14 cellular contexts compared by ENCODE assay signal in the genomic region with DNA sequence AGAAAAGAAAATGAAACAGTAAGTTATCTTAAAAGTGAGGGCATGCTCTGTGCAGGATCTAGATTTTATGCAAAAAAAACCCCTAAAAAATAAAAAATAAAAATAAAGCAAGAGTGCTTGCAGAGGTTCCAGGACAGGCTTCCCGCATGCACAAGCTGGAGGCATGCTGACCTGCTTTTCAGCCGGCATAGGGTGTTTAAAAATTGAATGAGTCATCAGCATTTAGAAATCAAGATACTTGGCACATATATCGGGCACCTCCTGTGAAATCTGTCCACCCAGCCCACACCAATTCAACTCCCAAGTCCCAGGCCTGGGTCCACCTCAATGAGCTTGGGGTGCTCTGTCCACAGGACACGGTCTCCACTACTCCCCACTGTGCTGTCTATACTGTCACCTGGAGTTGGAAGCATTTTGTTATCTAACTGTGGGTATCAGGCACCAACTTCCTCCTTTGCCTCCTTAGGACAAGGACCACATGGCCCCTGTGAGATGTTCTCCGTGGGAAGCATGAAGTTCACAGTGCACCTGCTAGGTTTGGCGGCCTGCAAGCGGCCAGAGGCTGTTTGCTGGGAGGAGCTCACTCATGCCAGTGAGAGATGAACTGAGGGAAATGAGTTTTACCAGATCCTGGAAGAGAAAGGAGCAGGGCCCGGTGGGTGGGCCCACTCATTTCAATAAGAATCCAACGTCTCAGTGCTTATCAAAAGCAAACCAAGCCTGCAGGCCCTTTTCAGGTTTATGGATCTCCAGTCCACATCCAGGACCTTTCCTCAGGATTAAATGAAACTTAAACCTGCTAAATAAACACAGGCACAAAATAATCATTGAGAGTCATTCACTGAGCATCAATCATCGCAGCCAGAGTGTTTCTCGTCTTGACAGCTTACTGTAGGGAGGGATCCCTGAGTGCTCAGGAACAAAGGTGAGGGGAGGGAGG.
DNase-seq lines count a peak whose midpoint lies in the region; ATAC-seq and TF ChIP-seq lines count a peak whose summit lies in the region.
"Had no signal": no experiment of that assay in that cellular context is flagged by ENCODE, and none has a peak within 500 bp of the region (broad histone marks: within the 10 kb centered on the region; RNA-seq: fewer than 3 reads in every experiment).

No MANE protein-coding gene starts in this region.

- no peaks in the 10 kb centered on the region for H3K9me3 ChIP-seq in gastrocnemius medialis

- H3K4me3 Mint-ChIP-seq in mesothelial cell of epicardium (no peak overlapping the region), chondrocyte (ENCODE audit: unreplicated experiment) (no peak overlapping the region)
- H3K4me3 Mint-ChIP-seq: brain had no signal

- TF ChIP-seq CTCF in RWPE1 (conservative IDR thresholded peaks at IDR 0.05; ENCODE audit: low read depth) (no peak), mesothelial cell of epicardium (IDR thresholded peaks at IDR 0.05; ENCODE audit: unreplicated experiment) (no peak), gastrocnemius medialis (IDR thresholded peaks at IDR 0.05 in 4 of 5, conservative IDR thresholded peaks at IDR 0.05 in 1 of 5) (no peak), brain microvascular endothelial cell (IDR thresholded peaks at IDR 0.05; ENCODE audit: low read depth, low read length, missing control alignments) (no peak), chondrocyte (IDR thresholded peaks at IDR 0.05) (no peak)

- DNase-seq in H4 (ENCODE audit: low spot score) (peak; percentile 32), NCI-H2029 treated with DMSO at 0.1 percent for 48 hours (lab: John Stamatoyannopoulos, UW) (peak; percentile 83), RWPE1 (ENCODE audit: low spot score) (peak; percentile 73), mesothelial cell of epicardium (ENCODE audit: low spot score in 2 of 2, unreplicated experiment in 2 of 2) (no peak), gastrocnemius medialis (no peak), brain microvascular endothelial cell (no peak), chondrocyte (ENCODE audit: low spot score) (no peak)
- DNase-seq: activated CD4-positive, alpha-beta T cell treated with anti-CD3 and anti-CD28 coated beads, Interleukin-2, amount 50 U/mL, for 1 hour; C1 segment of cervical spinal cord; NCI-H82; T-helper 1 cell had no signal

- H3K36me3 ChIP-seq in gastrocnemius medialis (no peaks in the 10 kb centered on the region), brain microvascular endothelial cell (replicated peaks) (no peaks in the 10 kb centered on the region)

- H3K9me3 Mint-ChIP-seq in mesothelial cell of epicardium (no peaks in the 10 kb centered on the region), chondrocyte (ENCODE audit: low read depth) (no peaks in the 10 kb centered on the region)
- H3K9me3 Mint-ChIP-seq: activated T-helper 2 cell treated with anti-CD3 and anti-CD28 coated beads, Interferon-gamma antibody, Interleukin-2, Interleukin-4, amounts not matched to agents 10 μg/mL and 5 μg/mL and 100 μg/mL, durations not matched to agents 14 hours and 24 hours and 36 hours had no signal

- CTCF ChIA-PET in RWPE1 (lab: Yijun Ruan, JAX): interaction anchor here (0.5 to 0.6 kb wide), 2 partner anchors 24 to 1969 kb away, joined by 3 to 5 read pairs; no protein-coding TSS in a partner anchor

- H3K27ac Mint-ChIP-seq in mesothelial cell of epicardium (peak overlapping the region; percentile 18), chondrocyte (ENCODE audit: unreplicated experiment) (no peak overlapping the region)
- H3K27ac Mint-ChIP-seq: activated T-helper 2 cell treated with anti-CD3 and anti-CD28 coated beads, Interferon-gamma antibody, Interleukin-2, Interleukin-4, amounts not matched to agents 10 μg/mL and 5 μg/mL and 100 μg/mL, durations not matched to agents 14 hours and 24 hours and 36 hours had no signal

- H3K4me1 ChIP-seq in gastrocnemius medialis: no peaks in the 10 kb centered on the region

- H3K27ac ChIP-seq in RWPE1: peak overlapping the region; percentile 37
- H3K27ac ChIP-seq in gastrocnemius medialis: no peak overlapping the region
- no peak overlapping the region for H3K27ac ChIP-seq in brain microvascular endothelial cell

- ATAC-seq in gastrocnemius medialis: no peak
- ATAC-seq in HG03469 (IDR thresholded peaks at IDR 0.05; ENCODE audit: unreplicated experiment): no peak

- no peak overlapping the region for H3K4me3 ChIP-seq in gastrocnemius medialis
- no peak overlapping the region for H3K4me3 ChIP-seq in brain microvascular endothelial cell (ENCODE audit: low read depth, low read length)

- H3K27me3 ChIP-seq in gastrocnemius medialis (no peaks in the 10 kb centered on the region), brain microvascular endothelial cell (replicated peaks) (no peaks in the 10 kb centered on the region)

- peaks cover 47% of the 10 kb centered on the region for H3K4me1 Mint-ChIP-seq in mesothelial cell of epicardium
- no peaks in the 10 kb centered on the region for H3K4me1 Mint-ChIP-seq in chondrocyte (ENCODE audit: low read depth)
- H3K4me1 Mint-ChIP-seq: brain had no signal

- TF ChIP-seq POLR2A in gastrocnemius medialis (IDR thresholded peaks at IDR 0.05): no peak

- intact Hi-C loops in gastrocnemius medialis (cut with DNase I; ENCODE audit: low total_unique reads): no loop called here

- in situ Hi-C loops in gastrocnemius medialis (cut with MboI; ENCODE audit: low sequenced_read_pairs in 4 of 4): no loop called here
- in situ Hi-C loops in brain microvascular endothelial cell (cut with HindIII; ENCODE audit: low pct_ligation_motif_present, low sequenced_read_pairs): no loop called here

- peaks cover 37% of the 10 kb centered on the region for H3K27me3 Mint-ChIP-seq in mesothelial cell of epicardium (ENCODE audit: low read depth)
- peaks cover 16% of the 10 kb centered on the region for H3K27me3 Mint-ChIP-seq in chondrocyte (ENCODE audit: low read depth)

- H3K36me3 Mint-ChIP-seq in mesothelial cell of epicardium: no peaks in the 10 kb centered on the region
- no peaks in the 10 kb centered on the region for H3K36me3 Mint-ChIP-seq in chondrocyte (ENCODE audit: low read depth)
- H3K36me3 Mint-ChIP-seq: brain had no signal

- POLR2A ChIA-PET in RWPE1 (lab: Yijun Ruan, JAX; ENCODE audit: low non-redundant PET): no interaction called here

Comparison
In these comparisons a context has a peak if more than half of its experiments do, and no peak if none do; other contexts are left out.
1. DNase-seq: peak in H4 (single experiment), NCI-H2029 treated with DMSO at 0.1 percent for 48 hours (single experiment) and RWPE1 (single experiment); none in mesothelial cell of epicardium (0 of 2), gastrocnemius medialis (0 of 2), brain microvascular endothelial cell (single experiment) and chondrocyte (single experiment).